Comparison of ENCODE assay signal across 8 cellular contexts in the genomic region with DNA sequence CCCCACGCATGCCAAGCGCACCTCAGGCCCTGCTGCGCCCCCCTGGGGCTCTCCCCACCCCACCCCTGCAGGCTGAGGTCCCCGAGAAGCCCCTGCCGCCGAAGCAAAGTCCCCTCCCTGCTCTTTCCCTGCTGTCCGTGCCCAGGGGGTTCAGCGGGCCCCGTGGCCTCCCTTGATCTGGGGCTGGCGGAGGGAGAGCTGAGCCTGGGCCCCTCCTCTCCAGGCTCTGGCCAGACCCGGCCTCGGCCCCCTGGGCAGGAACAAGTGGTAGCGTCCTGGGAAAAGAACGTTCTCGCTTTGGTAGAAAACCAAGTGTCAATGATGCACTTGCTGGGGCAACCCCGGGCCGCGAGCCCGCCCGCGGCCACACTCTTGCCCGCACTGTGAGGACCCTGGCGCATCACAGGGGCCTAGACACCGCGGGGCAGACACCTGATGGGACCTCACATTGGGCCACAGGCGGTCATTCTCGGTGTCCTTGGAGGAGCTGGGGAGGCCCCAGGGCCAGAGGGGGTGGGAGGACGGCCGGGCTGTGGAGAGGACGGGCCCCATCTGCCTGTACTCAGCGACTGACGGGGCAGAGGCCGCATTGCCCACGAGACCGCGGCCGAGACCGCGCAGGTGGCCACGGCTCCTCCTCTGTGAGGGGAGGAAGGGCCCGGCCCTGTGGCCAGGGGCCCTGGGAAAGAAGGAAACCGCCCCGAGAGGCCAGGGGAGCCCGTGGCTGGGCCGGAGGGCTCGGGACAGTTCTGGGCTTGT. TPM values are rescaled to one million over a fixed set of nuclear protein-coding genes. Genes with fewer than 3 reads are reported as not detected.
DNase-seq lines count a peak whose midpoint lies in the region; ATAC-seq, FAIRE-seq and TF ChIP-seq lines count a peak whose summit lies in the region.

No MANE protein-coding gene starts in this region.

- H3K9me3 ChIP-seq in Loucy (ENCODE audit: insufficient read depth, low read depth, low read length), result no peaks in the 10 kb centered on the region

- H3K27me3 ChIP-seq in Loucy (ENCODE audit: insufficient read depth, low read length, poor library complexity, severe bottlenecking), result no peaks in the 10 kb centered on the region

- H3K36me3 ChIP-seq in Loucy (ENCODE audit: insufficient read depth, low read length), result peaks cover 3% of the 10 kb centered on the region; the same call in 1 of the 2 replicates

- no peak for FAIRE-seq in frontal cortex (lab: Jason Lieb, UNC)

- TF ChIP-seq CTCF in Loucy (conservative IDR thresholded peaks at IDR 0.05; ENCODE audit: low read length) (no peak), chondrocyte (IDR thresholded peaks at IDR 0.05) (no peak)

- ATAC-seq in naive B cell (ENCODE audit: low read depth in 2 of 2), result peak; percentile 1 to 4

- H3K27ac Mint-ChIP-seq in chondrocyte (ENCODE audit: unreplicated experiment) (peak overlapping the region; percentile 81), naive B cell (peak overlapping the region in 4 of 6 donors; percentile 56 to 94 (median 90))

- H3K9ac ChIP-seq in Loucy (ENCODE audit: low read depth, low read length, poor library complexity, severe bottlenecking), result peak overlapping the region; percentile 86

- DNase-seq in NOMO-1 treated with DMSO at 0.1 percent for 48 hours (lab: John Stamatoyannopoulos, UW; ENCODE audit: unreplicated experiment) (peak; percentile 31), NOMO-1 treated with dmso at 0.1 percent for 144 hours (lab: John Stamatoyannopoulos, UW; ENCODE audit: unreplicated experiment) (no peak), chondrocyte (ENCODE audit: low spot score) (no peak), naive B cell (no peak), frontal cortex (ENCODE audit: low spot score in 2 of 2) (no peak), NCI-H526 treated with DMSO at 0.1 percent for 48 hours (lab: John Stamatoyannopoulos, UW) (no peak), iPS-NIHi11 (ENCODE audit: low spot score) (no peak)

- no peaks in the 10 kb centered on the region for H3K9me2 ChIP-seq in Loucy (replicated peaks; ENCODE audit: low read depth, low read length)

- H3F3A ChIP-seq in Loucy (ENCODE audit: low read depth), result no peaks in the 10 kb centered on the region

- peak overlapping the region; percentile 97 for H3K4me2 ChIP-seq in Loucy (ENCODE audit: low read depth, low read length, poor library complexity, severe bottlenecking)

- H3K27me3 Mint-ChIP-seq in chondrocyte (ENCODE audit: low read depth), result no peaks in the 10 kb centered on the region
- H3K27me3 Mint-ChIP-seq in naive B cell, result no peaks in the 10 kb centered on the region

- H2AFZ ChIP-seq in Loucy (ENCODE audit: low read length), result peak overlapping the region; percentile 71; the same call in 1 of the 2 replicates

- H3K36me3 Mint-ChIP-seq in chondrocyte (ENCODE audit: low read depth), result no peaks in the 10 kb centered on the region
- H3K36me3 Mint-ChIP-seq in naive B cell, result no peaks in the 10 kb centered on the region

- H3K4me1 ChIP-seq in Loucy (ENCODE audit: insufficient read depth, low read length, poor library complexity, severe bottlenecking), result peaks cover 34% of the 10 kb centered on the region

- H3K4me3 ChIP-seq in Loucy (ENCODE audit: low read length, poor library complexity, severe bottlenecking), result peak overlapping the region; percentile 84

- peaks cover 28% of the 10 kb centered on the region for H3K4me1 Mint-ChIP-seq in chondrocyte (ENCODE audit: low read depth)
- H3K4me1 Mint-ChIP-seq in naive B cell, result peaks cover 18 to 32% (median 31%) of the 10 kb centered on the region in 3 donors

- H3K9me3 Mint-ChIP-seq in chondrocyte (ENCODE audit: low read depth), result no peaks in the 10 kb centered on the region
- H3K9me3 Mint-ChIP-seq in naive B cell, result no peaks in the 10 kb centered on the region

- H3K4me3 Mint-ChIP-seq in chondrocyte (ENCODE audit: unreplicated experiment) (peak overlapping the region; percentile 80), naive B cell (peak overlapping the region; percentile 76 to 90 (median 86))

- H3K79me2 ChIP-seq in Loucy (ENCODE audit: insufficient read depth, low read length), result peaks cover 47% of the 10 kb centered on the region

- peaks cover 11% of the 10 kb centered on the region for H4K20me1 ChIP-seq in Loucy (ENCODE audit: insufficient read depth, low read length, poor library complexity, severe bottlenecking)

RNA-seq across cellular contexts. Expression of a gene that starts 29.0 kb away (rescaled TPM):
- total RNA-seq in chondrocyte, result 240 to 246 TPM (median 245 TPM) in 3 replicates
- polyA plus RNA-seq in naive B cell (ENCODE audit: low read depth in 6 of 6), result 100 to 1,000 TPM; 235 to 356 (median 314) TPM
- total RNA-seq in frontal cortex, result 150 TPM

RNA-seq across cellular contexts. Expression of a gene that starts 37.6 kb away (rescaled TPM):
- total RNA-seq in chondrocyte, result 110 to 119 TPM (median 113 TPM) in 3 replicates
- polyA plus RNA-seq in naive B cell (ENCODE audit: low read depth in 6 of 6), result 100 to 1,000 TPM; 134 to 205 (median 174) TPM
- 35.5 TPM for total RNA-seq in frontal cortex

RNA-seq across cellular contexts. Expression of a gene that starts 41.3 kb away (rescaled TPM):
- 25.9 to 46.0 TPM (median 45.6 TPM) in 3 replicates for total RNA-seq in chondrocyte
- 1 to 10 TPM in 4 of 6 donors, under 1 TPM in 2; 0.78 to 2.3 (median 1.3) TPM for polyA plus RNA-seq in naive B cell (ENCODE audit: low read depth in 6 of 6)
- total RNA-seq in frontal cortex, result 4.1 TPM
